8 cellular contexts compared by ENCODE assay signal in the genomic region with DNA sequence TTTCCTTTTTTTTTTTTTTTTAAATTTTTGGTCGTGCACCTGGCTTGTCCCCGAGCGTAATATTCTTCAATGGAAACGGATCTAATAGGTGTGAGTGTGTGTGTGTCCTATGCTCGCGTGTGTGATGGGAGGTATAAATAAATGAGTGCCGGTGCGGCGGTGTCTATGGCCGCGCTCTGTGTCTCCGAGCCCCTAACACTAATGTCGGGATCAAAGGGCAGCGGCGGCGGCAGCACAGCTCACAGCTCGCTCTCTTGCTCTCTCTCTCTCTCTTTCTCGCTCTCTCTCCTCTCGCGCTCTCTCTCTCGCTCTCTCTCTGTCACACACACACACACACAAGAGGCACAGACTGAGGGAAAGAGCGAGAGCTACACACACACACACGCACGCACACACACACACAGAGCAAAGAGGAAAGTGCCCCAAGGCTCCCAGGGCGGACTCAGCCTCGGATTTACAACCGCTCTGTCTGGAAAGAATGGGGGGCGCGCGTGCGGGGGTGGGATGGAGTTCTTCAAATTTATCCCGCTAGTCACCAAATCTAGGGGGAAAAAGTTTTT. TPM values are rescaled to one million over a fixed set of nuclear protein-coding genes. Genes with fewer than 3 reads are reported as not detected.
DNase-seq lines count a peak whose midpoint lies in the region; ATAC-seq and TF ChIP-seq lines count a peak whose summit lies in the region.

TSS of gene ZNF827 (minus strand) at position 206 of the 560 bp plus-strand sequence. CDS start 416 bp downstream, outside the sequence.

- POLR2A ChIA-PET in activated CD8-positive, alpha-beta T cell treated with anti-CD3 and anti-CD28 coated beads for 36 hours (lab: Charles Lee), result interaction anchor here (0.5 to 1.2 kb wide), 6 partner anchors 12 to 761 kb away, joined by 3 to 4 read pairs (median 4); partner anchors contain the start of gene MMAA

- H3K4me3 Mint-ChIP-seq in activated CD8-positive, alpha-beta T cell treated with anti-CD3 and anti-CD28 coated beads for 36 hours, result peak within 1 kb of the TSS; percentile 96

- H3K9me3 Mint-ChIP-seq in activated CD8-positive, alpha-beta T cell treated with anti-CD3 and anti-CD28 coated beads for 36 hours, result no peaks in the 10 kb centered on the region

- peak within 1 kb of the TSS; percentile 67 for H3K27ac ChIP-seq in lower lobe of right lung

- TF ChIP-seq CTCF in GM13977 (IDR thresholded peaks at IDR 0.05; ENCODE audit: extremely low read depth, insufficient read depth, missing control alignments) (no peak), lower lobe of right lung (IDR thresholded peaks at IDR 0.05) (no peak)
- no peak for TF ChIP-seq CTCF in activated CD8-positive, alpha-beta T cell treated with anti-CD3 and anti-CD28 coated beads for 36 hours (IDR thresholded peaks at IDR 0.05)

- no peaks in the 10 kb centered on the region for H3K27me3 Mint-ChIP-seq in activated CD8-positive, alpha-beta T cell treated with anti-CD3 and anti-CD28 coated beads for 36 hours

- no peaks in the 10 kb centered on the region for H3K27me3 ChIP-seq in lower lobe of right lung (ENCODE audit: low read depth)

- CTCF ChIA-PET in activated CD8-positive, alpha-beta T cell treated with anti-CD3 and anti-CD28 coated beads for 36 hours (lab: Charles Lee), result interaction anchor here (0.8 to 1.5 kb wide), 3 partner anchors 17 to 322 kb away, joined by 3 to 4 read pairs (median 3); no protein-coding TSS in a partner anchor

- peaks cover 34% of the 10 kb centered on the region for H3K4me1 Mint-ChIP-seq in activated CD8-positive, alpha-beta T cell treated with anti-CD3 and anti-CD28 coated beads for 36 hours (ENCODE audit: low read depth)

- H3K36me3 ChIP-seq in lower lobe of right lung, result no peaks in the 10 kb centered on the region

- in situ Hi-C loops in GM13977 (cut with MboI; ENCODE audit: low pct_unique_long_range_greater_than_20kb, low sequenced_read_pairs, unreplicated experiment), result no loop called here

- H3K9me3 ChIP-seq in lower lobe of right lung, result no peaks in the 10 kb centered on the region

- intact Hi-C loops in activated CD8-positive, alpha-beta T cell treated with anti-CD3 and anti-CD28 coated beads for 36 hours (cut with micrococcal nuclease), result loop anchor here (5.0 to 10.0 kb wide), 2 partner anchors 134 to 321 kb away; partner anchors contain the start of gene MMAA
- intact Hi-C loops in lower lobe of right lung (cut with DNase I), result no loop called here

- H3K27ac Mint-ChIP-seq in activated CD8-positive, alpha-beta T cell treated with anti-CD3 and anti-CD28 coated beads for 36 hours, result peak within 1 kb of the TSS; percentile 97

- H3K4me3 ChIP-seq in lower lobe of right lung, result peak within 1 kb of the TSS; percentile 80

- peaks cover 10% of the 10 kb centered on the region for H3K4me1 ChIP-seq in lower lobe of right lung

- peaks cover 12% of the 10 kb centered on the region for H3K36me3 Mint-ChIP-seq in activated CD8-positive, alpha-beta T cell treated with anti-CD3 and anti-CD28 coated beads for 36 hours (ENCODE audit: low read depth)

- peak; percentile 62 for DNase-seq in GM13977 (ENCODE audit: low spot score)
- peak; percentile 49 for DNase-seq in NCI-H2227 treated with DMSO at 0.1 percent for 48 hours (lab: John Stamatoyannopoulos, UW)
- DNase-seq in activated CD8-positive, alpha-beta T cell treated with anti-CD3 and anti-CD28 coated beads for 36 hours, result peak; percentile 82
- peak; percentile 49 for DNase-seq in effector CD4-positive, alpha-beta T cell
- DNase-seq in lower lobe of right lung, result peak; percentile 66
- peak; percentile 23 to 51 (median 26) for DNase-seq in stimulated activated CD4-positive, alpha-beta T cell treated with anti-CD3 and anti-CD28 coated beads, TNF-alpha, amount 100 ng/mL, for 4 hours (ENCODE audit: low read depth in 3 of 3)
- no peak for DNase-seq in NCI-H187 treated with DMSO at 0.1 percent for 48 hours (lab: John Stamatoyannopoulos, UW)

- peak; percentile 31 for ATAC-seq in HG02840 (IDR thresholded peaks at IDR 0.05; ENCODE audit: low FRiP score, unreplicated experiment)
- ATAC-seq in activated CD8-positive, alpha-beta T cell treated with anti-CD3 and anti-CD28 coated beads for 36 hours, result peak; percentile 50
- ATAC-seq in lower lobe of right lung, result peak; percentile 64 to 71

RNA-seq across cellular contexts. Expression of gene ZNF827, which starts in this region (rescaled TPM):
- total RNA-seq in activated CD8-positive, alpha-beta T cell treated with anti-CD3 and anti-CD28 coated beads for 36 hours, result 10 to 100 TPM; 28.4 to 31.1 TPM
- 11.3 TPM for total RNA-seq in lower lobe of right lung
